15 cellular contexts compared by ENCODE assay signal in genomic region chr10:17349009-17349349, GRCh38.
DNase-seq lines count a peak whose midpoint lies in the region; ATAC-seq and TF ChIP-seq lines count a peak whose summit lies in the region.
"Had no signal": no experiment of that assay in that cellular context is flagged by ENCODE, and none has a peak within 500 bp of the region (broad histone marks: within the 10 kb centered on the region; RNA-seq: fewer than 3 reads in every experiment).

No MANE protein-coding gene starts in this region.

- peak overlapping the region; percentile 67 for H3K4me2 ChIP-seq in hepatocyte

- no peaks in the 10 kb centered on the region for H3K9me3 ChIP-seq in hepatocyte (ENCODE audit: low read depth)
- H3K9me3 ChIP-seq in stomach: no peaks in the 10 kb centered on the region
- H3K9me3 ChIP-seq: adrenal gland had no signal

- 59% methylated on average over 5 of the region's 5 CpGs for WGBS in hepatocyte (ENCODE audit: low lambda C conversion rate, missing lambda C conversion rate)
- WGBS in stomach, 5 donors: 42 to 72% (median 55%) methylated on average over 5 of the region's 5 CpGs

- H3K27me3 ChIP-seq in hepatocyte (no peaks in the 10 kb centered on the region), stomach (no peaks in the 10 kb centered on the region)
- H3K27me3 ChIP-seq: adrenal gland had no signal

- intact Hi-C loops in stomach (cut with DNase I; ENCODE audit: low total_unique reads): no loop called here

- ATAC-seq in HG02588 (IDR thresholded peaks at IDR 0.05; ENCODE audit: unreplicated experiment) (no peak), HG03135 (IDR thresholded peaks at IDR 0.05; ENCODE audit: unreplicated experiment) (no peak)
- ATAC-seq: natural killer cell treated with Interleukin-12 subunit alpha and Interleukin-12 subunit beta and Interleukin-15 and Interleukin-18, amount 100 ng/mL, for 72 hours had no signal

- H3K4me1 ChIP-seq in hepatocyte (ENCODE audit: insufficient read depth): peaks cover 11% of the 10 kb centered on the region
- H3K4me1 ChIP-seq in stomach: peaks cover 0 to 13% (median 0%) of the 10 kb centered on the region in 4 donors
- H3K4me1 ChIP-seq: adrenal gland had no signal

- peak; percentile 3 for DNase-seq in GM03348 (ENCODE audit: low spot score)
- no peak for DNase-seq in hepatocyte (ENCODE audit: low spot score)
- DNase-seq in stomach: no peak
- no peak for DNase-seq in stimulated activated naive CD4-positive, alpha-beta T cell treated with Interleukin-2 at 50 U/mL for 16 hours (lab: John Stamatoyannopoulos, UW)
- DNase-seq in NCI-H146 (lab: John Stamatoyannopoulos, UW): no peak
- DNase-seq: CD8-positive, alpha-beta memory T cell; GF-D8; NCI-H1417 treated with DMSO at 0.1 percent for 48 hours; NCI-H748 treated with DMSO at 0.1 percent for 48 hours; SIG-M5 had no signal

- H4K20me1 ChIP-seq in hepatocyte (ENCODE audit: insufficient read depth, poor library complexity, severe bottlenecking): no peaks in the 10 kb centered on the region

- H3K79me2 ChIP-seq in hepatocyte: no peaks in the 10 kb centered on the region

- TF ChIP-seq POLR2A in stomach (IDR thresholded peaks at IDR 0.05): no peak

- no peak for TF ChIP-seq CTCF in WI38 (IDR thresholded peaks at IDR 0.05; ENCODE audit: low read depth, low read length)
- TF ChIP-seq CTCF in hepatocyte (IDR thresholded peaks at IDR 0.05; ENCODE audit: poor library complexity): no peak
- no peak for TF ChIP-seq CTCF in stomach (IDR thresholded peaks at IDR 0.05)

- no peaks in the 10 kb centered on the region for H3K36me3 ChIP-seq in hepatocyte (replicated peaks; ENCODE audit: insufficient read depth, low read depth)
- H3K36me3 ChIP-seq in stomach: no peaks in the 10 kb centered on the region
- H3K36me3 ChIP-seq: adrenal gland had no signal

- H3K27ac ChIP-seq in hepatocyte (no peak overlapping the region), stomach (no peak overlapping the region)

- H3K4me3 ChIP-seq in WI38 (ENCODE audit: low read depth, low read length): 0 out of 2 replicates have a peak overlapping the region, but pooled peaks have one; percentile 5
- H3K4me3 ChIP-seq in hepatocyte: no peak overlapping the region
- H3K4me3 ChIP-seq in stomach: peak overlapping the region in 3 of 4 donors; percentile 5 to 17 (median 5)

- H2AFZ ChIP-seq in hepatocyte: peak overlapping the region; percentile 43

- H3K9me2 ChIP-seq in hepatocyte (replicated peaks; ENCODE audit: insufficient read depth): no peaks in the 10 kb centered on the region

- TF ChIP-seq EP300 in stomach (IDR thresholded peaks at IDR 0.05): no peak
